3 cellular contexts compared by ENCODE assay signal in the genomic region with DNA sequence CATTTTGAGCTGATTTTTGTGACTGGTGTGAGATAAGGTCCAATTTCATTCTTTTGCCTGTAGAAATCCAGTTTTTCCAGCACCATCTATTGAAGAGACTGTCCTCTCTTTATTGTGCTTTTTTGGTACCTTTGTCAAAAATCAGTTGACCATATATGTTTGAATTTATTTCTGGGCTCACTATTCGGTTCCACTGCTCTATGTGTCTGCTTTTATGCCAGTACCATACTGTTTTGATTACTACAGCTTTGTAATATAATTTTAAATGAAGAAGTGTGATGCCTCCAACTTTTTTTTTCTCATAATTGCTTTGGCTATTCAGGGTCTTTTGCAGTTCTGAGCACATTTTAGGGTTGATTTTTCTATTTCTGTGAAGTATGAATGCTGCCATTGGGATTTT.
TF ChIP-seq lines count a peak whose summit lies in the region.

No MANE protein-coding gene starts in this region.

TF ChIP-seq in A549, 52 proteins besides CTCF, POLR2A, EP300 and RAD21 (continued from another document):
- no peak for TF ChIP-seq HOXA7 (CRISPR knock-in tag; IDR thresholded peaks at IDR 0.05)
- TF ChIP-seq CHD2 (IDR thresholded peaks at IDR 0.05; ENCODE audit: low read length, partially characterized antibody) = no peak
- TF ChIP-seq REST (IDR thresholded peaks at IDR 0.05) = no peak
- no peak for TF ChIP-seq ZSCAN20 (CRISPR knock-in tag; IDR thresholded peaks at IDR 0.05)
- TF ChIP-seq KDM1A (IDR thresholded peaks at IDR 0.05; ENCODE audit: low read depth) = 0 out of 2 replicates have a peak, but pooled peaks have one; percentile 38
- TF ChIP-seq EHF (CRISPR knock-in tag; IDR thresholded peaks at IDR 0.05) = 0 out of 2 replicates have a peak, but pooled peaks have one; percentile 20
- no peak for TF ChIP-seq HDAC2 (IDR thresholded peaks at IDR 0.05)
- no peak for TF ChIP-seq HEYL (CRISPR knock-in tag; IDR thresholded peaks at IDR 0.05)
- TF ChIP-seq EHMT2 (IDR thresholded peaks at IDR 0.05; ENCODE audit: low read depth) = no peak
- no peak for TF ChIP-seq NR3C1 (IDR thresholded peaks at IDR 0.05)
- TF ChIP-seq NPAS2 (CRISPR knock-in tag; IDR thresholded peaks at IDR 0.05; ENCODE audit: borderline replicate concordance) = no peak
- TF ChIP-seq, protein P1, sequence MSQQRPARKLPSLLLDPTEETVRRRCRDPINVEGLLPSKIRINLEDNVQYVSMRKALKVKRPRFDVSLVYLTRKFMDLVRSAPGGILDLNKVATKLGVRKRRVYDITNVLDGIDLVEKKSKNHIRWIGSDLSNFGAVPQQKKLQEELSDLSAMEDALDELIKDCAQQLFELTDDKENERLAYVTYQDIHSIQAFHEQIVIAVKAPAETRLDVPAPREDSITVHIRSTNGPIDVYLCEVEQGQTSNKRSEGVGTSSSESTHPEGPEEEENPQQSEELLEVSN (IDR thresholded peaks at IDR 0.05; ENCODE audit: borderline replicate concordance, low read depth) = no peak
- TF ChIP-seq HOXB13 (CRISPR knock-in tag; IDR thresholded peaks at IDR 0.05; ENCODE audit: low read depth) = no peak
- TF ChIP-seq ATOH8 (CRISPR knock-in tag; IDR thresholded peaks at IDR 0.05; ENCODE audit: low read depth) = no peak

TF ChIP-seq in HCT116, 20 proteins besides CTCF, POLR2A, EP300 and RAD21 (continued from another document):
- no peak for TF ChIP-seq REST (IDR thresholded peaks at IDR 0.05; ENCODE audit: low read depth)
- no peak for TF ChIP-seq ELF1 (IDR thresholded peaks at IDR 0.05; ENCODE audit: borderline replicate concordance, low read depth)

TF ChIP-seq in WTC11, 78 proteins besides CTCF, POLR2A, EP300 and RAD21 (continued from another document):
- TF ChIP-seq, protein P2, sequence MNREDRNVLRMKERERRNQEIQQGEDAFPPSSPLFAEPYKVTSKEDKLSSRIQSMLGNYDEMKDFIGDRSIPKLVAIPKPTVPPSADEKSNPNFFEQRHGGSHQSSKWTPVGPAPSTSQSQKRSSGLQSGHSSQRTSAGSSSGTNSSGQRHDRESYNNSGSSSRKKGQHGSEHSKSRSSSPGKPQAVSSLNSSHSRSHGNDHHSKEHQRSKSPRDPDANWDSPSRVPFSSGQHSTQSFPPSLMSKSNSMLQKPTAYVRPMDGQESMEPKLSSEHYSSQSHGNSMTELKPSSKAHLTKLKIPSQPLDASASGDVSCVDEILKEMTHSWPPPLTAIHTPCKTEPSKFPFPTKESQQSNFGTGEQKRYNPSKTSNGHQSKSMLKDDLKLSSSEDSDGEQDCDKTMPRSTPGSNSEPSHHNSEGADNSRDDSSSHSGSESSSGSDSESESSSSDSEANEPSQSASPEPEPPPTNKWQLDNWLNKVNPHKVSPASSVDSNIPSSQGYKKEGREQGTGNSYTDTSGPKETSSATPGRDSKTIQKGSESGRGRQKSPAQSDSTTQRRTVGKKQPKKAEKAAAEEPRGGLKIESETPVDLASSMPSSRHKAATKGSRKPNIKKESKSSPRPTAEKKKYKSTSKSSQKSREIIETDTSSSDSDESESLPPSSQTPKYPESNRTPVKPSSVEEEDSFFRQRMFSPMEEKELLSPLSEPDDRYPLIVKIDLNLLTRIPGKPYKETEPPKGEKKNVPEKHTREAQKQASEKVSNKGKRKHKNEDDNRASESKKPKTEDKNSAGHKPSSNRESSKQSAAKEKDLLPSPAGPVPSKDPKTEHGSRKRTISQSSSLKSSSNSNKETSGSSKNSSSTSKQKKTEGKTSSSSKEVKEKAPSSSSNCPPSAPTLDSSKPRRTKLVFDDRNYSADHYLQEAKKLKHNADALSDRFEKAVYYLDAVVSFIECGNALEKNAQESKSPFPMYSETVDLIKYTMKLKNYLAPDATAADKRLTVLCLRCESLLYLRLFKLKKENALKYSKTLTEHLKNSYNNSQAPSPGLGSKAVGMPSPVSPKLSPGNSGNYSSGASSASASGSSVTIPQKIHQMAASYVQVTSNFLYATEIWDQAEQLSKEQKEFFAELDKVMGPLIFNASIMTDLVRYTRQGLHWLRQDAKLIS (CRISPR knock-in tag; IDR thresholded peaks at IDR 0.05; ENCODE audit: borderline replicate concordance) = no peak
